11 cellular contexts compared by ENCODE assay signal in the genomic region with DNA sequence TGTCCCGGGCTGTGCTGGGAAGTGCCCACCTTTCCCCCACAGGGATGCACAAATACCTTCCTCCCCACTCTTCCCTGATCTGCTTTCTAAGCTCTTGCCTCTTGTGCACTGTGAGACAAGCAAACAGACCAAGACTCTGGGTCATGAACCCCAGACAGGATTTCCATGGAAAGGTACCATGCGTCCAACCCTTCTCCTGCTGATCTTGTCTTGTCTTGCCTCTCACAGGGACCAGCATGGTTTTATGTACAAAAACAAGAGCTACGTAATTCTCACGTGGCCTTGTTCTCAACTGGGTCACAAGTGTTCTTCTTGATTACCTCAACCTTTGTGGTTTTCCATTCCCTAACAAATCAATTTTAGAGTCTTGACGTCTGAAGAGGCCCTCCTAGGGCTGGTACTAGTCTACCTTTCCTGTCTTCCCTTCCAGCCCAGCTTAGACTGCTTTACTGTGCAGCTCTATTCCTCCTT.
A peak's percentile ranks its signal among the peaks of the same experiment; 100 is the strongest.
DNase-seq lines count a peak whose midpoint lies in the region; ATAC-seq and TF ChIP-seq lines count a peak whose summit lies in the region.
"Had no signal": no experiment of that assay in that cellular context is flagged by ENCODE, and none has a peak within 500 bp of the region (broad histone marks: within the 10 kb centered on the region; RNA-seq: fewer than 3 reads in every experiment).

No MANE protein-coding gene starts in this region.

- DNase-seq in Calu3: peak; percentile 37
- DNase-seq in mesenchymal stem cell: peak; percentile 9
- DNase-seq in GM19238 (ENCODE audit: insufficient read length, low spot score): no peak
- no peak for DNase-seq in NCI-H748 treated with DMSO at 0.1 percent for 48 hours (lab: John Stamatoyannopoulos, UW)
- no peak for DNase-seq in stimulated activated CD4-positive, alpha-beta T cell treated with anti-CD3 and anti-CD28 coated beads, Interleukin-2, amount 100 ng/mL, for 24 hours
- DNase-seq in nucleus accumbens (lab: John Stamatoyannopoulos, UW): no peak
- DNase-seq: KG1; stimulated activated naive CD4-positive, alpha-beta T cell treated with Interleukin-2 at 50 U/mL for 16 hours had no signal

- H2BK120ac ChIP-seq in mesenchymal stem cell (ENCODE audit: low read depth, low read length): no peak overlapping the region

- peak overlapping the region in 1 of 2 experiments; percentile 16 for H3K4ac ChIP-seq in mesenchymal stem cell (ENCODE audit: low read depth in 1 of 2, low read length in 2 of 2)

- H2BK15ac ChIP-seq in mesenchymal stem cell (ENCODE audit: low read depth, poor library complexity, severe bottlenecking): no peak overlapping the region

- peak overlapping the region; percentile 97 for H3K27ac Mint-ChIP-seq in Calu3 (ENCODE audit: unreplicated experiment)
- peak overlapping the region; percentile 76 for H3K27ac Mint-ChIP-seq in activated T-helper 17 cell treated with anti-CD3 and anti-CD28 coated beads, Interleukin-2, amount 50 U/mL, for 72 hours

- TF ChIP-seq CTCF in Calu3 (IDR thresholded peaks at IDR 0.05; ENCODE audit: unreplicated experiment): no peak

- H3K4me3 Mint-ChIP-seq in Calu3 (ENCODE audit: low read depth, unreplicated experiment): peak overlapping the region; percentile 63
- H3K4me3 Mint-ChIP-seq in activated T-helper 17 cell treated with anti-CD3 and anti-CD28 coated beads, Interleukin-2, amount 50 U/mL, for 72 hours: peak overlapping the region; percentile 49

- H3K9me3 ChIP-seq in BLaER1 (no peaks in the 10 kb centered on the region), mesenchymal stem cell (ENCODE audit: control insufficient read depth, low read length) (no peaks in the 10 kb centered on the region)

- no peak overlapping the region for H3K4me3 ChIP-seq in BLaER1
- no peak overlapping the region for H3K4me3 ChIP-seq in mesenchymal stem cell (ENCODE audit: insufficient read depth in 1 of 2, low read depth in 1 of 2, low read length in 2 of 2)
- H3K4me3 ChIP-seq: GM12878 had no signal

- no peak overlapping the region for H2BK5ac ChIP-seq in mesenchymal stem cell (ENCODE audit: low read depth, low read length, poor library complexity, severe bottlenecking)

- H3K4me2 ChIP-seq in BLaER1 (0 out of 2 replicates have a peak overlapping the region, but pooled peaks have one; percentile 7), mesenchymal stem cell (ENCODE audit: low read length, poor library complexity, severe bottlenecking) (no peak overlapping the region)

- H2AK5ac ChIP-seq in mesenchymal stem cell (ENCODE audit: low read length, severe bottlenecking): peak overlapping the region; percentile 11

- H3K18ac ChIP-seq in mesenchymal stem cell (ENCODE audit: low read depth in 1 of 2, low read length in 2 of 2): no peak overlapping the region

- H3K4me1 Mint-ChIP-seq in Calu3 (ENCODE audit: low read depth, unreplicated experiment): peaks cover 70% of the 10 kb centered on the region
- H3K4me1 Mint-ChIP-seq in activated T-helper 17 cell treated with anti-CD3 and anti-CD28 coated beads, Interleukin-2, amount 50 U/mL, for 72 hours: peaks cover 34% of the 10 kb centered on the region

- H2AFZ ChIP-seq in mesenchymal stem cell (ENCODE audit: low read depth, low read length): no peak overlapping the region

- H4K8ac ChIP-seq in mesenchymal stem cell (ENCODE audit: low read length): no peak overlapping the region

- CTCF ChIA-PET in Calu3 (lab: Charles Lee): interaction anchor here (0.8 to 2.4 kb wide), 7 partner anchors 20 to 283 kb away, joined by 3 to 7 read pairs (median 4); no protein-coding TSS in a partner anchor

- H3K9ac ChIP-seq in BLaER1 (no peak overlapping the region), mesenchymal stem cell (ENCODE audit: low read length) (no peak overlapping the region)

- BruUV-seq in Calu3 (replicated peaks; lab: Mats Ljungman, UMichigan): no TSS peak

- H2BK12ac ChIP-seq in mesenchymal stem cell (ENCODE audit: low read length in 2 of 2): no peak overlapping the region

- WGBS in mesenchymal stem cell: 79% methylated on average over 5 of the region's 5 CpGs

- H3K27ac ChIP-seq in BLaER1: no peak overlapping the region
- H3K27ac ChIP-seq in mesenchymal stem cell (ENCODE audit: low read length, poor library complexity, severe bottlenecking): no peak overlapping the region

- peak; percentile 93 for ATAC-seq in activated T-helper 17 cell treated with anti-CD3 and anti-CD28 coated beads, Interleukin-2, amount 50 U/mL, for 72 hours (replicated peaks)
- ATAC-seq: GM12878 had no signal

- H3K9me3 Mint-ChIP-seq in Calu3 (ENCODE audit: low read depth, unreplicated experiment): no peaks in the 10 kb centered on the region
- H3K9me3 Mint-ChIP-seq in activated T-helper 17 cell treated with anti-CD3 and anti-CD28 coated beads, Interleukin-2, amount 50 U/mL, for 72 hours: no peaks in the 10 kb centered on the region

- no peak overlapping the region for H3K23ac ChIP-seq in mesenchymal stem cell (ENCODE audit: low read length in 2 of 2)

- no peaks in the 10 kb centered on the region for H3K27me3 Mint-ChIP-seq in Calu3 (ENCODE audit: unreplicated experiment)
- no peaks in the 10 kb centered on the region for H3K27me3 Mint-ChIP-seq in activated T-helper 17 cell treated with anti-CD3 and anti-CD28 coated beads, Interleukin-2, amount 50 U/mL, for 72 hours

- H3K36me3 ChIP-seq in BLaER1: no peaks in the 10 kb centered on the region
- no peaks in the 10 kb centered on the region for H3K36me3 ChIP-seq in mesenchymal stem cell (ENCODE audit: control insufficient read depth in 1 of 2, insufficient read depth in 2 of 2, low read depth in 1 of 2, low read length in 2 of 2)

- no peak overlapping the region for H4K91ac ChIP-seq in mesenchymal stem cell (ENCODE audit: low read length)

- intact Hi-C loops in Calu3 (cut with micrococcal nuclease; ENCODE audit: unreplicated experiment): loop anchor here (2.0 to 5.0 kb wide), 3 partner anchors 112 to 368 kb away; no protein-coding TSS in a partner anchor

- peaks cover 35% of the 10 kb centered on the region for H3K36me3 Mint-ChIP-seq in Calu3 (ENCODE audit: insufficient read depth, unreplicated experiment)
- H3K36me3 Mint-ChIP-seq in activated T-helper 17 cell treated with anti-CD3 and anti-CD28 coated beads, Interleukin-2, amount 50 U/mL, for 72 hours (ENCODE audit: low read depth): no peaks in the 10 kb centered on the region

- H3K4me1 ChIP-seq in BLaER1 (peaks cover 15% of the 10 kb centered on the region; the same call in 1 of the 2 replicates), mesenchymal stem cell (ENCODE audit: control insufficient read depth, insufficient read depth, low read depth, low read length) (peaks cover 10% of the 10 kb centered on the region)

- no peaks in the 10 kb centered on the region for H4K20me1 ChIP-seq in BLaER1

- H3K27me3 ChIP-seq in BLaER1: no peaks in the 10 kb centered on the region
- peaks cover 0 to 37% of the 10 kb centered on the region in 2 experiments for H3K27me3 ChIP-seq in mesenchymal stem cell (ENCODE audit: control insufficient read depth in 1 of 2, insufficient read depth in 1 of 2, low read length in 2 of 2)

- no peak overlapping the region for H3K14ac ChIP-seq in mesenchymal stem cell (ENCODE audit: low read length in 2 of 2)

- H3K79me1 ChIP-seq in mesenchymal stem cell (replicated peaks; ENCODE audit: low read length, poor library complexity, severe bottlenecking): no peaks in the 10 kb centered on the region

Comparison
In these comparisons a context has a peak if more than half of its experiments do, and no peak if none do; other contexts are left out.
1. DNase-seq: peak in Calu3 (single experiment) and mesenchymal stem cell (single experiment); none in GM19238 (single experiment), NCI-H748 treated with DMSO at 0.1 percent for 48 hours (single experiment), stimulated activated CD4-positive, alpha-beta T cell treated with anti-CD3 and anti-CD28 coated beads, Interleukin-2, amount 100 ng/mL, for 24 hours (0 of 2) and nucleus accumbens (0 of 56).